ENCODE assay signal across 9 cellular contexts in genomic region chr5:137344723-137345322, GRCh38.
DNase-seq lines count a peak whose midpoint lies in the region; ATAC-seq, FAIRE-seq and TF ChIP-seq lines count a peak whose summit lies in the region.
"Had no signal": no experiment of that assay in that cellular context is flagged by ENCODE, and none has a peak within 500 bp of the region (broad histone marks: within the 10 kb centered on the region; RNA-seq: fewer than 3 reads in every experiment).

No MANE protein-coding gene starts in this region.

- H3K4me3 Mint-ChIP-seq in MCF 10A (ENCODE audit: unreplicated experiment): no peak overlapping the region
- H3K4me3 Mint-ChIP-seq: memory B cell had no signal

- TF ChIP-seq POLR2A in GM12892 (IDR thresholded peaks at IDR 0.05; ENCODE audit: low read depth, low read length) (no peak), right lobe of liver (IDR thresholded peaks at IDR 0.05) (no peak)

- intact Hi-C loops in MCF 10A (cut with micrococcal nuclease) (loop anchor here (1.0 kb wide), 3 partner anchors 25 to 543 kb away; partner anchors contain the start of gene SPOCK1), right lobe of liver (cut with DNase I) (loop anchor here in 1 of 2 donors (10.0 kb wide), 1 partner anchor 150 kb away; the partner anchor contains the start of gene SPOCK1)

- no peaks in the 10 kb centered on the region for H3K27me3 Mint-ChIP-seq in MCF 10A (ENCODE audit: insufficient read depth, unreplicated experiment)

- H3K27me3 ChIP-seq in BJ (ENCODE audit: control insufficient read depth, insufficient read depth, low read length) (no peaks in the 10 kb centered on the region), right lobe of liver (no peaks in the 10 kb centered on the region)

- DNase-seq in BJ (ENCODE audit: low read depth) (no peak), GM12892 (ENCODE audit: insufficient read length) (no peak), NCI-H748 (lab: John Stamatoyannopoulos, UW; ENCODE audit: unreplicated experiment) (peak; percentile 76), MCF 10A (ENCODE audit: unreplicated experiment) (peak; percentile 78), right lobe of liver (peak in 1 of 3 donors; percentile 50), activated gamma-delta T cell (lab: John Stamatoyannopoulos, UW) (no peak), coronary artery (ENCODE audit: low spot score) (no peak)

- peaks cover 8% of the 10 kb centered on the region for H3K4me1 Mint-ChIP-seq in MCF 10A (ENCODE audit: insufficient read depth, unreplicated experiment)
- H3K4me1 Mint-ChIP-seq: memory B cell had no signal

- CTCF ChIA-PET in BJ (lab: Yijun Ruan, JAX) (interaction anchor here (0.6 to 4.6 kb wide), 29 partner anchors 8 to 315 kb away, joined by 3 to 54 read pairs (median 4); partner anchors contain the start of gene SPOCK1), MCF 10A (lab: Yijun Ruan, JAX) (interaction anchor here (0.6 to 10.3 kb wide), 39 partner anchors 8 to 1811 kb away, joined by 3 to 105 read pairs (median 3); partner anchors contain the start of gene SPOCK1)

- H3K4me1 ChIP-seq in right lobe of liver: peaks cover 0 to 18% (median 0%) of the 10 kb centered on the region in 4 donors

- H3K4me3 ChIP-seq in BJ (ENCODE audit: low read depth, low read length) (no peak overlapping the region), right lobe of liver (no peak overlapping the region), coronary artery (no peak overlapping the region)

- ATAC-seq in right lobe of liver (peak in 2 of 4 donors; percentile 45 to 52), GM18858 (IDR thresholded peaks at IDR 0.05; ENCODE audit: unreplicated experiment) (no peak)

- POLR2A ChIA-PET in BJ (lab: Charles Lee): no interaction called here
- POLR2A ChIA-PET in MCF 10A (lab: Yijun Ruan, JAX): interaction anchor here (0.8 kb wide), 1 partner anchor 154 kb away, joined by 5 read pairs; the partner anchor contains the start of gene SPOCK1

- WGBS in right lobe of liver (ENCODE audit: insufficient coverage, low coverage, low lambda C conversion rate, missing lambda C conversion rate): 20% methylated on average over 6 of the region's 6 CpGs

- H3K9me3 ChIP-seq in right lobe of liver: no peaks in the 10 kb centered on the region

- TF ChIP-seq CTCF in BJ (IDR thresholded peaks at IDR 0.05; ENCODE audit: insufficient read depth, low read depth, low read length): peak; percentile 88
- peak; percentile 94 for TF ChIP-seq CTCF in MCF 10A (IDR thresholded peaks at IDR 0.05; ENCODE audit: unreplicated experiment)
- peak; percentile 55 to 85 (median 74) for TF ChIP-seq CTCF in right lobe of liver (IDR thresholded peaks at IDR 0.05)
- no peak for TF ChIP-seq CTCF in coronary artery (IDR thresholded peaks at IDR 0.05)

- no peak overlapping the region for H3K27ac ChIP-seq in right lobe of liver
- H3K27ac ChIP-seq in coronary artery: no peak overlapping the region

- H3K9me3 Mint-ChIP-seq in MCF 10A (ENCODE audit: unreplicated experiment): no peaks in the 10 kb centered on the region
- H3K9me3 Mint-ChIP-seq: memory B cell had no signal

- H3K36me3 Mint-ChIP-seq in MCF 10A (ENCODE audit: insufficient read depth, unreplicated experiment): no peaks in the 10 kb centered on the region
- H3K36me3 Mint-ChIP-seq: memory B cell had no signal

- no TSS peak for BruUV-seq in MCF 10A (replicated peaks; lab: Mats Ljungman, UMichigan)

- H3K36me3 ChIP-seq in BJ (ENCODE audit: control insufficient read depth, insufficient read depth, low read length) (no peaks in the 10 kb centered on the region), right lobe of liver (no peaks in the 10 kb centered on the region)

- no peak overlapping the region for H3K27ac Mint-ChIP-seq in MCF 10A (ENCODE audit: low read depth, unreplicated experiment)
- H3K27ac Mint-ChIP-seq: memory B cell had no signal

- peak; percentile 30 for FAIRE-seq in GM12892 (lab: Jason Lieb, UNC)

Comparison
In these comparisons a context has a peak if more than half of its experiments do, and no peak if none do; other contexts are left out.
1. DNase-seq: peak in NCI-H748 (single experiment) and MCF 10A (single experiment); none in BJ (single experiment), GM12892 (single experiment), activated gamma-delta T cell (single experiment) and coronary artery (single experiment).